In the genomic region with DNA sequence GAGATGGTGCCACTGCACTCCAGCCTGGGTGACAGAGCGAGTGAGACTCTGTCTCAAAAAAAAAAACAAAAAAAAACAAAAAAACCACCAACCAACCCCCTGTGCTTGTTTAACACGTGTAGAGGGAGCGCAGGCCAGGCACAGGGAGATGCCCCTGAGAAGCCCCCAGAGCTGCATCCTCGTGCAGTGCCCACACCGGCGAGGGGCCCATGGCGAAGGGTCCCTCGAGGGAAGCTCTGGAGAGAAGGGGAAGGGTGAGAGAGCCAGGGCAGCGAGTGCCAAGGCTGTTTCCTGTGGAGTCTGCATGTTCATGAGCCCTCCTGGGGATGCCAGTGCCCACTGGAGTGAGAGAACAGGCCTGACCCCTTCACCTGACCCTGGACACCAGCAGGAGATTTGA, we compare ENCODE assay signal across 18 cellular contexts. TPM values are rescaled to one million over a fixed set of nuclear protein-coding genes. Genes with fewer than 3 reads are reported as not detected.
DNase-seq lines count a peak whose midpoint lies in the region; ATAC-seq and TF ChIP-seq lines count a peak whose summit lies in the region.
"Had no signal": no experiment of that assay in that cellular context is flagged by ENCODE, and none has a peak within 500 bp of the region (broad histone marks: within the 10 kb centered on the region; RNA-seq: fewer than 3 reads in every experiment).

No MANE protein-coding gene starts in this region.

- H2AFZ ChIP-seq in neuronal stem cell (ENCODE audit: low read length): no peak overlapping the region
- H2AFZ ChIP-seq: PC-9 had no signal

- H2BK5ac ChIP-seq in neuronal stem cell (ENCODE audit: low read length): peak overlapping the region; percentile 4

- no peak overlapping the region for H4K8ac ChIP-seq in neuronal stem cell (ENCODE audit: low read depth, low read length)

- no peak for TF ChIP-seq EP300 in sigmoid colon (IDR thresholded peaks at IDR 0.05)

- H4K20me1 ChIP-seq in BLaER1: peaks cover 63% of the 10 kb centered on the region

- peaks cover 27% of the 10 kb centered on the region for H3K36me3 Mint-ChIP-seq in dendritic cell treated with granulocyte-macrophage colony-stimulating factor and Interleukin-4, amounts not matched to agents 40 ng/mL and 50 ng/mL, for 4 days (ENCODE audit: low read depth)
- H3K36me3 Mint-ChIP-seq in T-helper 17 cell (ENCODE audit: low read depth): no peaks in the 10 kb centered on the region

- H3K36me3 ChIP-seq in BLaER1 (peaks cover 27% of the 10 kb centered on the region), neuronal stem cell (replicated peaks in 1 of 2; ENCODE audit: control insufficient read depth in 2 of 2, insufficient read depth in 2 of 2, low read length in 2 of 2) (no peaks in the 10 kb centered on the region), sigmoid colon (no peaks in the 10 kb centered on the region)
- H3K36me3 ChIP-seq: MG63, SJSA1 had no signal

- no peaks in the 10 kb centered on the region for H3K79me1 ChIP-seq in neuronal stem cell (ENCODE audit: low read depth, low read length)

- peak overlapping the region; percentile 79 for H2AK5ac ChIP-seq in neuronal stem cell (ENCODE audit: low read depth, low read length)

- peak overlapping the region; percentile 11 for H3K18ac ChIP-seq in neuronal stem cell (ENCODE audit: low read length)

- H3K4me1 ChIP-seq in BLaER1 (peaks cover 99% of the 10 kb centered on the region), neuronal stem cell (ENCODE audit: control insufficient read depth in 2 of 2, insufficient read depth in 1 of 2, low read depth in 1 of 2, low read length in 2 of 2) (peaks cover 28 to 60% of the 10 kb centered on the region in 2 donors), sigmoid colon (peaks cover 0 to 61% (median 47%) of the 10 kb centered on the region in 4 donors)
- H3K4me1 ChIP-seq: SJSA1 had no signal

- peak overlapping the region; percentile 62 for H3K23ac ChIP-seq in neuronal stem cell (ENCODE audit: low read depth, low read length, poor library complexity)

- DNase-seq in HL-60 (ENCODE audit: low read depth in 1 of 2, low spot score in 1 of 2): no peak
- DNase-seq in neuronal stem cell (ENCODE audit: low spot score): no peak
- no peak for DNase-seq in foreskin fibroblast
- no peak for DNase-seq in sigmoid colon
- DNase-seq in T-helper 17 cell: no peak
- DNase-seq: H7, IMR-90, Karpas-422, MG63, NCI-H1048, NCI-H1436 treated with DMSO at 0.1 percent for 48 hours, NCI-H2029, NCI-H345, NCI-H526, PC-9 had no signal

- no peak overlapping the region for H4K91ac ChIP-seq in neuronal stem cell (ENCODE audit: low read depth, low read length, poor library complexity)

- H2BK12ac ChIP-seq in neuronal stem cell (ENCODE audit: low read length): peak overlapping the region; percentile 92

- peak overlapping the region; percentile 77 for H3K4me2 ChIP-seq in BLaER1
- no peak overlapping the region for H3K4me2 ChIP-seq in neuronal stem cell (ENCODE audit: insufficient read depth, low read length, poor library complexity, severe bottlenecking)
- H3K4me2 ChIP-seq: PC-9 had no signal

- no peak overlapping the region for H3K9ac ChIP-seq in BLaER1
- no peak overlapping the region for H3K9ac ChIP-seq in neuronal stem cell (ENCODE audit: low read depth, low read length, poor library complexity)

- H3K4me1 Mint-ChIP-seq in dendritic cell treated with granulocyte-macrophage colony-stimulating factor and Interleukin-4, amounts not matched to agents 40 ng/mL and 50 ng/mL, for 4 days (ENCODE audit: low read depth): peaks cover 96% of the 10 kb centered on the region
- H3K4me1 Mint-ChIP-seq in T-helper 17 cell: peaks cover 39% of the 10 kb centered on the region

- no peak overlapping the region for H3K4ac ChIP-seq in neuronal stem cell (ENCODE audit: low read length)

- peak overlapping the region; percentile 22 for H3K14ac ChIP-seq in neuronal stem cell (ENCODE audit: low read length)

- peak overlapping the region; percentile 1 for H2BK15ac ChIP-seq in neuronal stem cell (ENCODE audit: low read length)

- peaks cover 25% of the 10 kb centered on the region for H3K9me3 ChIP-seq in BLaER1
- H3K9me3 ChIP-seq in neuronal stem cell (replicated peaks in 1 of 2; ENCODE audit: control insufficient read depth in 2 of 2, insufficient read depth in 1 of 2, low read depth in 1 of 2, low read length in 2 of 2): peaks cover 8 to 15% of the 10 kb centered on the region in 2 donors
- no peaks in the 10 kb centered on the region for H3K9me3 ChIP-seq in sigmoid colon
- H3K9me3 ChIP-seq in T-helper 17 cell (ENCODE audit: control insufficient read depth, low read length, poor library complexity, severe bottlenecking): no peaks in the 10 kb centered on the region
- H3K9me3 ChIP-seq: MG63, SJSA1 had no signal

- H3K4me3 Mint-ChIP-seq in dendritic cell treated with granulocyte-macrophage colony-stimulating factor and Interleukin-4, amounts not matched to agents 40 ng/mL and 50 ng/mL, for 4 days: no peak overlapping the region
- H3K4me3 Mint-ChIP-seq in T-helper 17 cell: no peak overlapping the region

- H3K27ac ChIP-seq in BLaER1: peak overlapping the region; percentile 57
- peak overlapping the region; percentile 99 for H3K27ac ChIP-seq in HL-60 (replicated peaks)
- H3K27ac ChIP-seq in neuronal stem cell (replicated peaks; ENCODE audit: low read length): no peak overlapping the region
- H3K27ac ChIP-seq in sigmoid colon: peak overlapping the region in 2 of 4 donors; percentile 1 to 57
- H3K27ac ChIP-seq: PC-9, SJSA1 had no signal

- no peak for TF ChIP-seq CTCF in HL-60 (IDR thresholded peaks at IDR 0.05; ENCODE audit: insufficient read depth, low read length)
- no peak for TF ChIP-seq CTCF in foreskin fibroblast (IDR thresholded peaks at IDR 0.05; ENCODE audit: low read depth, low read length)
- TF ChIP-seq CTCF in sigmoid colon (IDR thresholded peaks at IDR 0.05): no peak

- WGBS in neuronal stem cell (ENCODE audit: extremely low coverage in 2 of 2, insufficient read length in 2 of 2, insufficient replicate concordance in 1 of 2), 2 donors: no CpG with 5 or more reads among the region's 9 CpGs
- 77 to 84% methylated on average over 9 of the region's 9 CpGs for WGBS in sigmoid colon, 2 donors

- H3K4me3 ChIP-seq in BLaER1 (no peak overlapping the region; the same call in 1 of the 2 replicates), HL-60 (replicated peaks; ENCODE audit: insufficient read depth, low read length) (no peak overlapping the region), neuronal stem cell (ENCODE audit: low read length in 2 of 2) (no peak overlapping the region), foreskin fibroblast (ENCODE audit: low read depth in 1 of 2, low read length in 2 of 2) (no peak overlapping the region), sigmoid colon (no peak overlapping the region)
- H3K4me3 ChIP-seq: MG63, PC-9, SJSA1 had no signal

- intact Hi-C loops in dendritic cell treated with granulocyte-macrophage colony-stimulating factor and Interleukin-4, amounts not matched to agents 40 ng/mL and 50 ng/mL, for 4 days (cut with micrococcal nuclease): no loop called here
- intact Hi-C loops in sigmoid colon (cut with DNase I): no loop called here

- H2BK120ac ChIP-seq in neuronal stem cell (ENCODE audit: low read depth, low read length): no peak overlapping the region

- TF ChIP-seq POLR2A in sigmoid colon (IDR thresholded peaks at IDR 0.05): no peak

- no peak for ATAC-seq in T-helper 17 cell

- no peaks in the 10 kb centered on the region for H3K27me3 Mint-ChIP-seq in dendritic cell treated with granulocyte-macrophage colony-stimulating factor and Interleukin-4, amounts not matched to agents 40 ng/mL and 50 ng/mL, for 4 days
- H3K27me3 Mint-ChIP-seq in T-helper 17 cell: no peaks in the 10 kb centered on the region

- H3K27ac Mint-ChIP-seq in dendritic cell treated with granulocyte-macrophage colony-stimulating factor and Interleukin-4, amounts not matched to agents 40 ng/mL and 50 ng/mL, for 4 days: peak overlapping the region; percentile 68
- no peak overlapping the region for H3K27ac Mint-ChIP-seq in T-helper 17 cell

- no peaks in the 10 kb centered on the region for H3K27me3 ChIP-seq in BLaER1
- H3K27me3 ChIP-seq in HL-60 (ENCODE audit: insufficient read depth, poor library complexity, severe bottlenecking): no peaks in the 10 kb centered on the region
- no peaks in the 10 kb centered on the region for H3K27me3 ChIP-seq in neuronal stem cell (ENCODE audit: control insufficient read depth in 3 of 3, insufficient read depth in 3 of 3, low read depth in 1 of 3, low read length in 3 of 3)
- no peaks in the 10 kb centered on the region for H3K27me3 ChIP-seq in sigmoid colon
- H3K27me3 ChIP-seq: MG63, SJSA1 had no signal

- H3K9me3 Mint-ChIP-seq in dendritic cell treated with granulocyte-macrophage colony-stimulating factor and Interleukin-4, amounts not matched to agents 40 ng/mL and 50 ng/mL, for 4 days: no peaks in the 10 kb centered on the region

RNA-seq across cellular contexts. Expression of gene GSE1, which starts 47.8 kb away (rescaled TPM):
- 5.7 TPM for polyA plus RNA-seq in neuronal stem cell (2013, experiment 1 of 2)
- 6.2 TPM for polyA plus RNA-seq in neuronal stem cell (2013, experiment 2 of 2)
- total RNA-seq in sigmoid colon (10 to 100 TPM; 30.8 to 76.7 (median 47.3) TPM), T-helper 17 cell (10 to 100 TPM; 39.1 to 40.9 TPM)
- 10 to 100 TPM; 12.0 to 49.5 (median 19.4) TPM for polyA plus RNA-seq in sigmoid colon
